ENCODE assay signal across 2 cellular contexts in the genomic region with DNA sequence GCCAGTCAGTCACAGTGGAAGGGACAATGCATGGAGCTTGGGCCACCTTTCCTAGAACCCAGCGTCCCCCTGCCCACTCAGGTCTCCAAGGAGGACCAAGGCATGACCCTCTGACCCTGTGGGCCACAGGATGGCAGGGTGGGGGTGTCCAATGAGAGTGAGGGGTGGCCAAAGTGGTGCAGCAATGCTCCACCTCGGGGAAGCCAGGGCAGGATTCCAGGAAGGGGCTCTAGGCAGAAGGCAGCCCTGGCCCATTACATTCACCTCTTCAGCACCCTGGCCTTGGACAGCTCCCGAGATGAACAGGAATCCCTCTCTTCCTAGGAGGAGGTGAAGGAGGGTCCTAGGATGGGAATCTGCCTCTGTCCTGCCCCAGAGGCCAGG.
A peak's percentile ranks its signal among the peaks of the same experiment; 100 is the strongest.
TF ChIP-seq lines count a peak whose summit lies in the region.

No MANE protein-coding gene starts in this region.

TF ChIP-seq in HEK293, 187 proteins besides CTCF, POLR2A, EP300 and RAD21 (continued from another document):
- TF ChIP-seq ZBTB49 (tag by site-specific recombination; IDR thresholded peaks at IDR 0.05; ENCODE audit: low read depth) = no peak
- TF ChIP-seq ZNF362 (tag by site-specific recombination; IDR thresholded peaks at IDR 0.05) = no peak
- TF ChIP-seq REST (tag by site-specific recombination; IDR thresholded peaks at IDR 0.05) = peak; percentile 67
- TF ChIP-seq ZNF639 (tag by site-specific recombination; IDR thresholded peaks at IDR 0.05) = no peak

TF ChIP-seq in GM12878, 131 proteins besides CTCF, POLR2A, EP300 and RAD21 (continued from another document):
- TF ChIP-seq BCLAF1 (IDR thresholded peaks at IDR 0.05) = no peak
